ENCODE assay signal across 1 cellular context in the genomic region with DNA sequence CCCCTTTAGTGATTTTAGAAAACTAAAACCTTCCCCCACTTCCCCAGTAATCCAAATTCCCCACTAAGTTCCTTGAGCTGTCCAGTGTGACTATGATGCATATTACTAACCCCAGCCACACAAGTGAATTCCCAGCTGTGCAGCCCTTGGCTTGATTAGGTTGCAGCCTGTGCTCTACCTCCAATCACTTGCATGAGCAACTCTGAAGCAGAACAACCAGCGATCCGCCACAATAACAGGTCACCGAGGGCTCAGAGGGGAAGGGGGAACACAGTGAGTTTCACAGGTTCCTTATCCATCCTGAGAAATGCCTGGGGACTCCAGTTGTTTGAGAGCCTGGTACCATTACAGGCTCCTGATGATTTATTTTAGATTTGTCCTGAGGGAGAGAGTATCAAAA.
TF ChIP-seq lines count a peak whose summit lies in the region.

No MANE protein-coding gene starts in this region.

TF ChIP-seq in GM23338, 12 proteins besides CTCF, POLR2A, EP300 and RAD21 (continued from another document):
- TF ChIP-seq, protein P1, sequence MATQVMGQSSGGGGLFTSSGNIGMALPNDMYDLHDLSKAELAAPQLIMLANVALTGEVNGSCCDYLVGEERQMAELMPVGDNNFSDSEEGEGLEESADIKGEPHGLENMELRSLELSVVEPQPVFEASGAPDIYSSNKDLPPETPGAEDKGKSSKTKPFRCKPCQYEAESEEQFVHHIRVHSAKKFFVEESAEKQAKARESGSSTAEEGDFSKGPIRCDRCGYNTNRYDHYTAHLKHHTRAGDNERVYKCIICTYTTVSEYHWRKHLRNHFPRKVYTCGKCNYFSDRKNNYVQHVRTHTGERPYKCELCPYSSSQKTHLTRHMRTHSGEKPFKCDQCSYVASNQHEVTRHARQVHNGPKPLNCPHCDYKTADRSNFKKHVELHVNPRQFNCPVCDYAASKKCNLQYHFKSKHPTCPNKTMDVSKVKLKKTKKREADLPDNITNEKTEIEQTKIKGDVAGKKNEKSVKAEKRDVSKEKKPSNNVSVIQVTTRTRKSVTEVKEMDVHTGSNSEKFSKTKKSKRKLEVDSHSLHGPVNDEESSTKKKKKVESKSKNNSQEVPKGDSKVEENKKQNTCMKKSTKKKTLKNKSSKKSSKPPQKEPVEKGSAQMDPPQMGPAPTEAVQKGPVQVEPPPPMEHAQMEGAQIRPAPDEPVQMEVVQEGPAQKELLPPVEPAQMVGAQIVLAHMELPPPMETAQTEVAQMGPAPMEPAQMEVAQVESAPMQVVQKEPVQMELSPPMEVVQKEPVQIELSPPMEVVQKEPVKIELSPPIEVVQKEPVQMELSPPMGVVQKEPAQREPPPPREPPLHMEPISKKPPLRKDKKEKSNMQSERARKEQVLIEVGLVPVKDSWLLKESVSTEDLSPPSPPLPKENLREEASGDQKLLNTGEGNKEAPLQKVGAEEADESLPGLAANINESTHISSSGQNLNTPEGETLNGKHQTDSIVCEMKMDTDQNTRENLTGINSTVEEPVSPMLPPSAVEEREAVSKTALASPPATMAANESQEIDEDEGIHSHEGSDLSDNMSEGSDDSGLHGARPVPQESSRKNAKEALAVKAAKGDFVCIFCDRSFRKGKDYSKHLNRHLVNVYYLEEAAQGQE (IDR thresholded peaks at IDR 0.05; ENCODE audit: unreplicated experiment) = no peak
- TF ChIP-seq, protein P2, sequence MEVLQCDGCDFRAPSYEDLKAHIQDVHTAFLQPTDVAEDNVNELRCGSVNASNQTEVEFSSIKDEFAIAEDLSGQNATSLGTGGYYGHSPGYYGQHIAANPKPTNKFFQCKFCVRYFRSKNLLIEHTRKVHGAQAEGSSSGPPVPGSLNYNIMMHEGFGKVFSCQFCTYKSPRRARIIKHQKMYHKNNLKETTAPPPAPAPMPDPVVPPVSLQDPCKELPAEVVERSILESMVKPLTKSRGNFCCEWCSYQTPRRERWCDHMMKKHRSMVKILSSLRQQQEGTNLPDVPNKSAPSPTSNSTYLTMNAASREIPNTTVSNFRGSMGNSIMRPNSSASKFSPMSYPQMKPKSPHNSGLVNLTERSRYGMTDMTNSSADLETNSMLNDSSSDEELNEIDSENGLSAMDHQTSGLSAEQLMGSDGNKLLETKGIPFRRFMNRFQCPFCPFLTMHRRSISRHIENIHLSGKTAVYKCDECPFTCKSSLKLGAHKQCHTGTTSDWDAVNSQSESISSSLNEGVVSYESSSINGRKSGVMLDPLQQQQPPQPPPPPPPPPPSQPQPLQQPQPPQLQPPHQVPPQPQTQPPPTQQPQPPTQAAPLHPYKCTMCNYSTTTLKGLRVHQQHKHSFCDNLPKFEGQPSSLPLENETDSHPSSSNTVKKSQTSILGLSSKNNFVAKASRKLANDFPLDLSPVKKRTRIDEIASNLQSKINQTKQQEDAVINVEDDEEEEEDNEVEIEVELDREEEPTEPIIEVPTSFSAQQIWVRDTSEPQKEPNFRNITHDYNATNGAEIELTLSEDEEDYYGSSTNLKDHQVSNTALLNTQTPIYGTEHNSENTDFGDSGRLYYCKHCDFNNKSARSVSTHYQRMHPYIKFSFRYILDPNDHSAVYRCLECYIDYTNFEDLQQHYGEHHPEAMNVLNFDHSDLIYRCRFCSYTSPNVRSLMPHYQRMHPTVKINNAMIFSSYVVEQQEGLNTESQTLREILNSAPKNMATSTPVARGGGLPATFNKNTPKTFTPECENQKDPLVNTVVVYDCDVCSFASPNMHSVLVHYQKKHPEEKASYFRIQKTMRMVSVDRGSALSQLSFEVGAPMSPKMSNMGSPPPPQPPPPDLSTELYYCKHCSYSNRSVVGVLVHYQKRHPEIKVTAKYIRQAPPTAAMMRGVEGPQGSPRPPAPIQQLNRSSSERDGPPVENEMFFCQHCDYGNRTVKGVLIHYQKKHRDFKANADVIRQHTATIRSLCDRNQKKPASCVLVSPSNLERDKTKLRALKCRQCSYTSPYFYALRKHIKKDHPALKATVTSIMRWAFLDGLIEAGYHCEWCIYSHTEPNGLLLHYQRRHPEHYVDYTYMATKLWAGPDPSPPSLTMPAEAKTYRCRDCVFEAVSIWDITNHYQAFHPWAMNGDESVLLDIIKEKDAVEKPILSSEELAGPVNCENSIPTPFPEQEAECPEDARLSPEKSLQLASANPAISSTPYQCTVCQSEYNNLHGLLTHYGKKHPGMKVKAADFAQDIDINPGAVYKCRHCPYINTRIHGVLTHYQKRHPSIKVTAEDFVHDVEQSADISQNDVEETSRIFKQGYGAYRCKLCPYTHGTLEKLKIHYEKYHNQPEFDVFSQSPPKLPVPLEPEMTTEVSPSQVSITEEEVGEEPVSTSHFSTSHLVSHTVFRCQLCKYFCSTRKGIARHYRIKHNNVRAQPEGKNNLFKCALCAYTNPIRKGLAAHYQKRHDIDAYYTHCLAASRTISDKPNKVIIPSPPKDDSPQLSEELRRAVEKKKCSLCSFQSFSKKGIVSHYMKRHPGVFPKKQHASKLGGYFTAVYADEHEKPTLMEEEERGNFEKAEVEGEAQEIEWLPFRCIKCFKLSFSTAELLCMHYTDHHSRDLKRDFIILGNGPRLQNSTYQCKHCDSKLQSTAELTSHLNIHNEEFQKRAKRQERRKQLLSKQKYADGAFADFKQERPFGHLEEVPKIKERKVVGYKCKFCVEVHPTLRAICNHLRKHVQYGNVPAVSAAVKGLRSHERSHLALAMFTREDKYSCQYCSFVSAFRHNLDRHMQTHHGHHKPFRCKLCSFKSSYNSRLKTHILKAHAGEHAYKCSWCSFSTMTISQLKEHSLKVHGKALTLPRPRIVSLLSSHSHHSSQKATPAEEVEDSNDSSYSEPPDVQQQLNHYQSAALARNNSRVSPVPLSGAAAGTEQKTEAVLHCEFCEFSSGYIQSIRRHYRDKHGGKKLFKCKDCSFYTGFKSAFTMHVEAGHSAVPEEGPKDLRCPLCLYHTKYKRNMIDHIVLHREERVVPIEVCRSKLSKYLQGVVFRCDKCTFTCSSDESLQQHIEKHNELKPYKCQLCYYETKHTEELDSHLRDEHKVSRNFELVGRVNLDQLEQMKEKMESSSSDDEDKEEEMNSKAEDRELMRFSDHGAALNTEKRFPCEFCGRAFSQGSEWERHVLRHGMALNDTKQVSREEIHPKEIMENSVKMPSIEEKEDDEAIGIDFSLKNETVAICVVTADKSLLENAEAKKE (CRISPR knock-in tag; IDR thresholded peaks at IDR 0.05) = no peak
